Comparison of ENCODE assay signal across 13 cellular contexts in genomic region chr10:131977323-131978096, GRCh38. TPM values are rescaled to one million over a fixed set of nuclear protein-coding genes. Genes with fewer than 3 reads are reported as not detected.
DNase-seq lines count a peak whose midpoint lies in the region; ATAC-seq, FAIRE-seq and TF ChIP-seq lines count a peak whose summit lies in the region.
"Had no signal": no experiment of that assay in that cellular context is flagged by ENCODE, and none has a peak within 500 bp of the region (broad histone marks: within the 10 kb centered on the region; RNA-seq: fewer than 3 reads in every experiment).

No MANE protein-coding gene starts in this region.

- no peak for TF ChIP-seq POLR2A in GM12878 (IDR thresholded peaks at IDR 0.05; ENCODE audit: low read depth, low read length)

- RAD21 ChIA-PET in GM12878 (lab: Charles Lee; ENCODE audit: unreplicated experiment): no interaction called here

- SMC1A ChIA-PET in GM12878 (lab: Charles Lee; ENCODE audit: uncharacterized antibody, unreplicated experiment): no interaction called here

- no peaks in the 10 kb centered on the region for H3K4me1 Mint-ChIP-seq in Calu3 (ENCODE audit: low read depth, unreplicated experiment)
- peaks cover 68% of the 10 kb centered on the region for H3K4me1 Mint-ChIP-seq in nephron

- H3K27ac ChIP-seq in GM12878 (ENCODE audit: control insufficient read depth, insufficient read depth): no peak overlapping the region
- H3K27ac ChIP-seq in small intestine (ENCODE audit: low read depth in 1 of 2, low read length in 1 of 2): no peak overlapping the region
- H3K27ac ChIP-seq: 22Rv1, foreskin keratinocyte had no signal

- 92% methylated on average over 13 of the region's 13 CpGs for WGBS in GM12878 (ENCODE audit: insufficient coverage, insufficient replicate concordance, low lambda C conversion rate, missing lambda C conversion rate)
- 61 to 81% (median 71%) methylated on average over 13 of the region's 13 CpGs for WGBS in small intestine, 3 donors

- CTCF ChIA-PET in Calu3 (lab: Charles Lee): no interaction called here
- CTCF ChIA-PET in GM12878 (lab: Yijun Ruan, JAX): no interaction called here

- intact Hi-C loops in Calu3 (cut with micrococcal nuclease; ENCODE audit: unreplicated experiment) (no loop called here), GM12878 (cut with micrococcal nuclease; ENCODE audit: unreplicated experiment) (no loop called here)

- BruUV-seq in Calu3 (replicated peaks; lab: Mats Ljungman, UMichigan) (no TSS peak), GM12878 (replicated peaks; lab: Mats Ljungman, UMichigan) (TSS peak; percentile 33)

- H2AFZ ChIP-seq in GM12878 (ENCODE audit: control insufficient read depth, low read depth, low read length): no peak overlapping the region

- H3K27me3 ChIP-seq in GM12878 (replicated peaks in 1 of 2; ENCODE audit: control insufficient read depth in 2 of 2, insufficient read depth in 2 of 2, low read length in 1 of 2) (no peaks in the 10 kb centered on the region), small intestine (ENCODE audit: control insufficient read depth in 2 of 2, insufficient read depth in 2 of 2, low read length in 2 of 2) (peaks cover 0 to 2% of the 10 kb centered on the region in 2 donors)

- H3K27me3 Mint-ChIP-seq in Calu3 (ENCODE audit: unreplicated experiment) (no peaks in the 10 kb centered on the region), nephron (ENCODE audit: low read depth) (no peaks in the 10 kb centered on the region)

- no peaks in the 10 kb centered on the region for H3K9me3 Mint-ChIP-seq in Calu3 (ENCODE audit: low read depth, unreplicated experiment)
- no peaks in the 10 kb centered on the region for H3K9me3 Mint-ChIP-seq in nephron

- no peak for TF ChIP-seq CTCF in Calu3 (IDR thresholded peaks at IDR 0.05; ENCODE audit: unreplicated experiment)
- no peak for TF ChIP-seq CTCF in GM12878 (IDR thresholded peaks at IDR 0.05 in 2 of 3, conservative IDR thresholded peaks at IDR 0.05 in 1 of 3; ENCODE audit: control insufficient read depth in 2 of 3, extremely low read depth in 1 of 3, insufficient read depth in 1 of 3, low read depth in 3 of 3, low read length in 3 of 3)
- no peak for TF ChIP-seq CTCF in nephron (IDR thresholded peaks at IDR 0.05; ENCODE audit: unreplicated experiment in 3 of 3)

- DNase-seq in DMS53 (lab: John Stamatoyannopoulos, UW) (peak; percentile 16), DMS53 treated with DMSO at 0.1 percent for 48 hours (lab: John Stamatoyannopoulos, UW; ENCODE audit: unreplicated experiment) (no peak), Calu3 (no peak), GM12878 (ENCODE audit: low read depth, low spot score) (no peak), small intestine (no peak), HT-29 (ENCODE audit: low spot score) (no peak)
- DNase-seq: activated T-cell treated with anti-CD3 and anti-CD28 coated beads for 4 hours, foreskin keratinocyte, NCI-H2029 treated with DMSO at 0.1 percent for 48 hours had no signal

- peaks cover 90% of the 10 kb centered on the region for H3K79me2 ChIP-seq in GM12878 (ENCODE audit: control insufficient read depth, insufficient read depth, low read length)

- peak overlapping the region; percentile 33 for H3K27ac Mint-ChIP-seq in Calu3 (ENCODE audit: unreplicated experiment)
- H3K27ac Mint-ChIP-seq in nephron: peak overlapping the region; percentile 6 to 83 (median 79)

- peak overlapping the region; percentile 75 for H3K4me3 ChIP-seq in GM12878
- no peak overlapping the region for H3K4me3 ChIP-seq in small intestine (ENCODE audit: low read depth in 1 of 2, low read length in 2 of 2)

- TF ChIP-seq EP300 in GM12878 (IDR thresholded peaks at IDR 0.05; ENCODE audit: borderline replicate concordance in 1 of 2, control insufficient read depth in 1 of 2, low read depth in 2 of 2, low read length in 2 of 2): no peak

- H3K9me3 ChIP-seq in GM12878 (replicated peaks; ENCODE audit: control insufficient read depth, insufficient read depth, low read length) (no peaks in the 10 kb centered on the region), small intestine (ENCODE audit: control insufficient read depth, low read depth) (no peaks in the 10 kb centered on the region)

- FAIRE-seq in GM12878 (lab: Jason Lieb, UNC) (no peak), small intestine (lab: Jason Lieb, UNC) (no peak)
- FAIRE-seq: D721Med had no signal

- H3K36me3 Mint-ChIP-seq in Calu3 (ENCODE audit: insufficient read depth, unreplicated experiment) (peaks cover 20% of the 10 kb centered on the region), nephron (ENCODE audit: low read depth) (peaks cover 43% of the 10 kb centered on the region)

- H3K4me3 Mint-ChIP-seq in Calu3 (ENCODE audit: low read depth, unreplicated experiment) (peak overlapping the region; percentile 19), nephron (peak overlapping the region; percentile 45 to 87 (median 74))

- H3K4me1 ChIP-seq in GM12878 (ENCODE audit: control insufficient read depth, insufficient read depth, low read length): peaks cover 7% of the 10 kb centered on the region
- no peaks in the 10 kb centered on the region for H3K4me1 ChIP-seq in small intestine (ENCODE audit: control insufficient read depth in 2 of 2, insufficient read depth in 1 of 2, low read depth in 1 of 2, low read length in 1 of 2)

- no peak overlapping the region for H3K9ac ChIP-seq in GM12878 (ENCODE audit: control insufficient read depth, insufficient read depth, low read length)

- ATAC-seq in GM12878: no peak
- no peak for ATAC-seq in GM18873 (IDR thresholded peaks at IDR 0.05; ENCODE audit: low FRiP score, unreplicated experiment)
- ATAC-seq: foreskin keratinocyte had no signal

- peaks cover 15% of the 10 kb centered on the region for H4K20me1 ChIP-seq in GM12878 (ENCODE audit: control insufficient read depth, insufficient read depth)

- in situ Hi-C loops in GM12878 (cut with MboI): no loop called here

- peaks cover 0 to 20% of the 10 kb centered on the region in 2 experiments; a peak in 3 of 4 replicates for H3K36me3 ChIP-seq in GM12878 (ENCODE audit: control insufficient read depth in 2 of 2, insufficient read depth in 2 of 2, low read length in 1 of 2)
- H3K36me3 ChIP-seq in small intestine (ENCODE audit: control insufficient read depth in 2 of 2, insufficient read depth in 2 of 2, low read length in 2 of 2): no peaks in the 10 kb centered on the region

- POLR2A ChIA-PET in GM12878 (lab: Charles Lee): no interaction called here

- peak overlapping the region; percentile 61 for H3K4me2 ChIP-seq in GM12878 (ENCODE audit: control insufficient read depth, insufficient read depth)

- TF ChIP-seq RAD21 in GM12878 (IDR thresholded peaks at IDR 0.05; ENCODE audit: insufficient read depth, low read depth, low read length): no peak

TF ChIP-seq in GM12878, 131 proteins besides CTCF, POLR2A, EP300 and RAD21:
- TF ChIP-seq MLLT1 (IDR thresholded peaks at IDR 0.05) (peak; percentile 60), NKRF (conservative IDR thresholded peaks at IDR 0.05) (no peak)

RNA-seq across cellular contexts. Expression of gene BNIP3, which starts 4.2 kb away (rescaled TPM):
- 7.9 and 8.7 TPM in 2 replicates for total RNA-seq in Calu3 (2022)
- total RNA-seq in GM12878 (2013; cell fraction: nucleolus; rRNA removed): 159 and 174 TPM in 2 replicates
- 27.9 and 31.6 TPM in 2 replicates for total RNA-seq in GM12878 (2014; rRNA removed)
- 25.0 and 27.0 TPM in 2 replicates for total RNA-seq in GM12878 (2014; rRNA removed; fragmentation: Illumina TruSeq; extraction: Trizol)
- 28.7 and 31.9 TPM in 2 replicates for total RNA-seq in GM12878 (2021)
- 33.5 TPM for polyA plus RNA-seq in GM12878 (2011; ENCODE audit: low read depth)
- polyA plus RNA-seq in GM12878 (2011; rRNA removed): 122 and 204 TPM in 2 replicates
- 69.8 and 101 TPM in 2 replicates for polyA plus RNA-seq in GM12878 (2011; cell fraction: cytosol; rRNA removed)
- polyA plus RNA-seq in GM12878 (2011; cell fraction: nucleus; rRNA removed): 95.0 and 131 TPM in 2 replicates
- polyA plus RNA-seq in GM12878 (2012): 62.6 and 115 TPM in 2 replicates
- polyA plus RNA-seq in GM12878 (2014; fragmentation: Illumina TruSeq; extraction: Trizol): 30.7 and 31.2 TPM in 2 replicates
- polyA plus RNA-seq in GM12878 (2014; fragmentation: Nextera tagmentation; extraction: Ambion mirVana): 10 to 100 TPM in 1 of 2 experiments, 1 to 10 TPM in 1; 7.7 to 14.0 TPM
- 41.6 and 41.8 TPM in 2 replicates for polyA plus RNA-seq in GM12878 (2014; rRNA removed)
- 10 to 100 TPM; 35.8 to 40.2 TPM for polyA plus RNA-seq in GM12878 (2016; fragmentation: Nextera tagmentation; extraction: Ambion mirVana)
- polyA minus RNA-seq in GM12878 (2011; rRNA and poly(A)+ RNA removed): 34.5 and 49.7 TPM in 2 replicates
- polyA minus RNA-seq in GM12878 (2011; cell fraction: cytosol; rRNA and poly(A)+ RNA removed): 30.2 and 31.9 TPM in 2 replicates
- polyA minus RNA-seq in GM12878 (2011; cell fraction: nucleus; rRNA and poly(A)+ RNA removed): 40.9 and 42.3 TPM in 2 replicates
- 10 to 100 TPM; 12.2 to 21.9 (median 13.7) TPM for polyA plus RNA-seq in small intestine
- not detected in 2 replicates for total RNA-seq in HT-29 (2014; rRNA removed; shearing (Covaris generic))
